ENCODE assay signal across 1 cellular context in genomic region chr7:150351587-150352194, GRCh38.
TF ChIP-seq lines count a peak whose summit lies in the region.

No MANE protein-coding gene starts in this region.

TF ChIP-seq in A549, 52 proteins besides CTCF, POLR2A, EP300 and RAD21:
- TF ChIP-seq BHLHE40 (IDR thresholded peaks at IDR 0.05; ENCODE audit: low read depth, low read length) (no peak), RCOR1 (IDR thresholded peaks at IDR 0.05; ENCODE audit: low read depth, low read length) (no peak), MYC (IDR thresholded peaks at IDR 0.05; ENCODE audit: borderline replicate concordance, low read length) (no peak), REST (IDR thresholded peaks at IDR 0.05) (no peak), E2F6 (IDR thresholded peaks at IDR 0.05; ENCODE audit: borderline replicate concordance, low read depth) (no peak), HOXA7 (CRISPR knock-in tag; IDR thresholded peaks at IDR 0.05) (no peak), PHF8 (IDR thresholded peaks at IDR 0.05; ENCODE audit: borderline replicate concordance, low read depth) (no peak), EHMT2 (IDR thresholded peaks at IDR 0.05; ENCODE audit: low read depth) (no peak), POLR2AphosphoS2 (conservative IDR thresholded peaks at IDR 0.05; ENCODE audit: low read length) (no peak), KDM1A (IDR thresholded peaks at IDR 0.05; ENCODE audit: low read depth) (no peak), FOSL2 (IDR thresholded peaks at IDR 0.05) (no peak), FOSL2 (CRISPR knock-in tag; IDR thresholded peaks at IDR 0.05) (no peak), JUNB (IDR thresholded peaks at IDR 0.05) (no peak), RFX5 (IDR thresholded peaks at IDR 0.05) (no peak), CHD2 (IDR thresholded peaks at IDR 0.05; ENCODE audit: low read length, partially characterized antibody) (no peak)
TF ChIP-seq in A549: peak in this region for 0.
